Comparison of ENCODE assay signal across 21 cellular contexts in genomic region chr12:123997033-123997822, GRCh38. TPM values are rescaled to one million over a fixed set of nuclear protein-coding genes. Genes with fewer than 3 reads are reported as not detected.
DNase-seq lines count a peak whose midpoint lies in the region; ATAC-seq, FAIRE-seq and TF ChIP-seq lines count a peak whose summit lies in the region.
"Had no signal": no experiment of that assay in that cellular context is flagged by ENCODE, and none has a peak within 500 bp of the region (broad histone marks: within the 10 kb centered on the region; RNA-seq: fewer than 3 reads in every experiment).

No MANE protein-coding gene starts in this region.

- no peak overlapping the region for H3K4me3 ChIP-seq in HepG2 (replicated peaks in 1 of 3; ENCODE audit: insufficient read depth in 1 of 3, low read depth in 2 of 3, low read length in 3 of 3)
- no peak overlapping the region for H3K4me3 ChIP-seq in right lobe of liver

- BruUV-seq in HepG2 (replicated peaks; lab: Mats Ljungman, UMichigan), result no TSS peak

- H3K4me1 Mint-ChIP-seq in neural crest cell, result peaks cover 51% of the 10 kb centered on the region

- WGBS in HepG2 (ENCODE audit: low lambda C conversion rate), result 98% methylated on average over 6 of the region's 6 CpGs
- 84% methylated on average over 5 of the region's 6 CpGs for WGBS in right lobe of liver (ENCODE audit: insufficient coverage, low coverage, low lambda C conversion rate, missing lambda C conversion rate)

- no peak overlapping the region for H3K27ac ChIP-seq in HepG2 (ENCODE audit: extremely low read length, insufficient read depth, low read length)
- no peak overlapping the region for H3K27ac ChIP-seq in right lobe of liver
- H3K27ac ChIP-seq: parathyroid adenoma, RWPE1 had no signal

- peak overlapping the region; percentile 79 for H3K4me3 Mint-ChIP-seq in neural crest cell
- H3K4me3 Mint-ChIP-seq: activated CD4-positive, alpha-beta T cell treated with anti-CD3 and anti-CD28 coated beads, Interleukin-2, amount 10 ng/mL, durations not matched to agents 7 days and 5 days; activated naive CD4-positive, alpha-beta T cell treated with anti-CD3 and anti-CD28 coated beads, Interleukin-2, amount 10 ng/mL, durations not matched to agents 7 days and 5 days; activated T-helper 1 cell treated with anti-CD3 and anti-CD28 coated beads, Interleukin-12 subunit alpha, Interleukin-12 subunit beta, Interleukin-2, Interleukin-4 antibody, amounts not matched to agents 30 ng/mL and 10 ng/mL and 1 ng/mL, durations not matched to agents 14 hours and 24 hours and 36 hours; naive B cell had no signal

- no peaks in the 10 kb centered on the region for H3K27me3 Mint-ChIP-seq in neural crest cell (ENCODE audit: low read depth)
- H3K27me3 Mint-ChIP-seq: activated CD4-positive, alpha-beta T cell treated with anti-CD3 and anti-CD28 coated beads, Interleukin-2, amount 10 ng/mL, durations not matched to agents 7 days and 5 days; activated naive CD4-positive, alpha-beta T cell treated with anti-CD3 and anti-CD28 coated beads, Interleukin-2, amount 10 ng/mL, durations not matched to agents 7 days and 5 days; naive B cell had no signal

- TF ChIP-seq EP300 in HepG2 (IDR thresholded peaks at IDR 0.05; ENCODE audit: low read depth in 2 of 2, low read length in 2 of 2) (no peak), HepG2 (CRISPR knock-in tag; IDR thresholded peaks at IDR 0.05; ENCODE audit: borderline replicate concordance) (no peak)

- peak overlapping the region; percentile 83 for H3K27ac Mint-ChIP-seq in neural crest cell (ENCODE audit: unreplicated experiment)
- H3K27ac Mint-ChIP-seq: activated CD4-positive, alpha-beta T cell treated with anti-CD3 and anti-CD28 coated beads, Interleukin-2, amount 10 ng/mL, durations not matched to agents 7 days and 5 days; activated naive CD4-positive, alpha-beta T cell treated with anti-CD3 and anti-CD28 coated beads, Interleukin-2, amount 10 ng/mL, durations not matched to agents 7 days and 5 days; activated T-helper 1 cell treated with anti-CD3 and anti-CD28 coated beads, Interleukin-12 subunit alpha, Interleukin-12 subunit beta, Interleukin-2, Interleukin-4 antibody, amounts not matched to agents 30 ng/mL and 10 ng/mL and 1 ng/mL, durations not matched to agents 14 hours and 24 hours and 36 hours had no signal

- in situ Hi-C loops in HepG2 (cut with HindIII; ENCODE audit: extremely low pct_ligation_motif_present, low pct_unique_long_range_greater_than_20kb), result no loop called here

- H3K36me3 Mint-ChIP-seq in neural crest cell (ENCODE audit: low read depth), result peaks cover 7% of the 10 kb centered on the region
- H3K36me3 Mint-ChIP-seq: naive B cell had no signal

- POLR2A ChIA-PET in HepG2 (lab: Yijun Ruan, JAX), result no interaction called here

- intact Hi-C loops in HepG2 (cut with micrococcal nuclease; ENCODE audit: unreplicated experiment), result no loop called here
- intact Hi-C loops in right lobe of liver (cut with DNase I), result no loop called here

- H3K27me3 ChIP-seq in HepG2 (ENCODE audit: control insufficient read depth in 1 of 2, insufficient read depth in 2 of 2, low read length in 2 of 2), result no peaks in the 10 kb centered on the region
- H3K27me3 ChIP-seq in right lobe of liver, result no peaks in the 10 kb centered on the region
- H3K27me3 ChIP-seq: BE2C had no signal

- no peaks in the 10 kb centered on the region for H3K9me3 Mint-ChIP-seq in neural crest cell
- H3K9me3 Mint-ChIP-seq: activated CD4-positive, alpha-beta T cell treated with anti-CD3 and anti-CD28 coated beads, Interleukin-2, amount 10 ng/mL, durations not matched to agents 7 days and 5 days; activated naive CD4-positive, alpha-beta T cell treated with anti-CD3 and anti-CD28 coated beads, Interleukin-2, amount 10 ng/mL, durations not matched to agents 7 days and 5 days; activated T-helper 1 cell treated with anti-CD3 and anti-CD28 coated beads, Interleukin-12 subunit alpha, Interleukin-12 subunit beta, Interleukin-2, Interleukin-4 antibody, amounts not matched to agents 30 ng/mL and 10 ng/mL and 1 ng/mL, durations not matched to agents 14 hours and 24 hours and 36 hours; naive B cell had no signal

- no peak overlapping the region for H3K4me2 ChIP-seq in HepG2 (ENCODE audit: low read depth, low read length)
- H3K4me2 ChIP-seq: SK-N-SH had no signal

- no peak for FAIRE-seq in HepG2 (lab: Jason Lieb, UNC)
- FAIRE-seq: GM18507, keratinocyte had no signal

- H3K9ac ChIP-seq in HepG2 (ENCODE audit: insufficient read depth, low read depth, low read length), result no peak overlapping the region
- H3K9ac ChIP-seq: parathyroid adenoma, SK-N-SH had no signal

- no peak overlapping the region for H2AFZ ChIP-seq in HepG2 (ENCODE audit: low read length)
- H2AFZ ChIP-seq: parathyroid adenoma had no signal

- H3K9me3 ChIP-seq in HepG2 (ENCODE audit: low read length) (no peaks in the 10 kb centered on the region), right lobe of liver (no peaks in the 10 kb centered on the region)
- H3K9me3 ChIP-seq: BE2C, SK-N-SH had no signal

- no peak for TF ChIP-seq RAD21 in HepG2 (CRISPR knock-in tag; IDR thresholded peaks at IDR 0.05)

- H3K4me1 ChIP-seq in HepG2 (ENCODE audit: insufficient read depth, low read length), result peaks cover 14% of the 10 kb centered on the region; the same call in 1 of the 2 replicates
- no peaks in the 10 kb centered on the region for H3K4me1 ChIP-seq in right lobe of liver

- TF ChIP-seq POLR2A in HepG2 (IDR thresholded peaks at IDR 0.05; ENCODE audit: insufficient read depth in 1 of 2, low read depth in 2 of 2, low read length in 2 of 2) (no peak), right lobe of liver (IDR thresholded peaks at IDR 0.05) (no peak)

- H3K36me3 ChIP-seq in HepG2 (replicated peaks in 1 of 2; ENCODE audit: control insufficient read depth in 1 of 2, insufficient read depth in 2 of 2, low read length in 2 of 2) (peaks cover 20 to 78% of the 10 kb centered on the region in 2 experiments), right lobe of liver (peaks cover 0 to 9% (median 0%) of the 10 kb centered on the region in 4 donors)

- DNase-seq in HepG2 (ENCODE audit: low spot score) (no peak), right lobe of liver (no peak), globus pallidus (ENCODE audit: low spot score) (peak; percentile 74), neural crest cell (ENCODE audit: low read depth, low spot score) (no peak), SW480 (ENCODE audit: low spot score) (no peak), NCI-H524 treated with DMSO at 0.1 percent for 48 hours (lab: John Stamatoyannopoulos, UW) (no peak), RPMI8226 (no peak)
- DNase-seq: activated CD4-positive, alpha-beta T cell treated with anti-CD3 and anti-CD28 coated beads, Interleukin-2, amount 10 ng/mL, durations not matched to agents 7 days and 5 days; activated naive CD4-positive, alpha-beta T cell treated with anti-CD3 and anti-CD28 coated beads, Interleukin-2, amount 10 ng/mL, durations not matched to agents 7 days and 5 days; BE2C; COR-L47; GDM1; naive B cell; NCI-H187; SK-N-SH had no signal

- ATAC-seq in HepG2, result no peak
- no peak for ATAC-seq in right lobe of liver
- no peak for ATAC-seq in HG02870 (IDR thresholded peaks at IDR 0.05; ENCODE audit: unreplicated experiment)

- CTCF ChIA-PET in HepG2 (lab: Yijun Ruan, JAX; ENCODE audit: low intra/inter-chr PET ratio, low total read pairs), result no interaction called here

- peaks cover 35% of the 10 kb centered on the region for H3K79me2 ChIP-seq in HepG2 (ENCODE audit: insufficient read depth, low read length)

- TF ChIP-seq CTCF in HepG2 (CRISPR knock-in tag; IDR thresholded peaks at IDR 0.05) (no peak), right lobe of liver (IDR thresholded peaks at IDR 0.05) (no peak), neural crest cell (conservative IDR thresholded peaks at IDR 0.05) (no peak)

- H4K20me1 ChIP-seq in HepG2 (ENCODE audit: insufficient read depth, low read length), result peaks cover 7% of the 10 kb centered on the region; the same call in 1 of the 2 replicates

RNA-seq across cellular contexts. Expression of gene ZNF664, which starts 24.2 kb away (rescaled TPM):
- total RNA-seq in HepG2 (2016; rRNA removed; fragmentation: Illumina TruSeq; extraction: Trizol) (56.5 and 109 TPM in 2 replicates), right lobe of liver (10 to 100 TPM; 37.3 to 46.5 (median 43.2) TPM), neural crest cell (156 and 167 TPM in 2 replicates)
- 17.1 and 19.6 TPM in 2 replicates for total RNA-seq in HepG2 (2016; cell fraction: cytosol; rRNA removed; fragmentation: Illumina TruSeq; extraction: Trizol; ENCODE audit: low read depth)
- total RNA-seq in HepG2 (2016; cell fraction: insoluble cytoplasmic fraction; rRNA removed; fragmentation: Illumina TruSeq; extraction: Trizol), result 63.9 and 99.8 TPM in 2 replicates
- total RNA-seq in HepG2 (2016; cell fraction: membrane; rRNA removed; fragmentation: Illumina TruSeq; extraction: Trizol), result 84.3 and 86.0 TPM in 2 replicates
- total RNA-seq in HepG2 (2016; cell fraction: nucleus; rRNA removed; fragmentation: Illumina TruSeq; extraction: Trizol), result 64.5 and 64.7 TPM in 2 replicates
- 43.9 and 46.1 TPM in 2 replicates for polyA plus RNA-seq in HepG2 (2011; rRNA removed)
- 25.5 and 35.4 TPM in 2 replicates for polyA plus RNA-seq in HepG2 (2011; cell fraction: cytosol; rRNA removed)
- 44.8 and 58.7 TPM in 2 replicates for polyA plus RNA-seq in HepG2 (2011; cell fraction: nucleus; rRNA removed)
- 43.4 and 52.1 TPM in 2 replicates for polyA plus RNA-seq in HepG2 (2012)
- 20.6 and 23.0 TPM in 2 replicates for polyA plus RNA-seq in HepG2 (2016; cell fraction: cytosol; fragmentation: Illumina TruSeq; extraction: Trizol; ENCODE audit: low read depth)
- 101 and 102 TPM in 2 replicates for polyA plus RNA-seq in HepG2 (2016; cell fraction: insoluble cytoplasmic fraction; fragmentation: Illumina TruSeq; extraction: Trizol; ENCODE audit: low read depth)
- 67.1 and 72.2 TPM in 2 replicates for polyA plus RNA-seq in HepG2 (2016; cell fraction: membrane; fragmentation: Illumina TruSeq; extraction: Trizol; ENCODE audit: low read depth)
- 80.2 and 81.9 TPM in 2 replicates for polyA plus RNA-seq in HepG2 (2016; cell fraction: nucleus; fragmentation: Illumina TruSeq; extraction: Trizol; ENCODE audit: insufficient read depth, low read depth)
- polyA minus RNA-seq in HepG2 (2011; rRNA and poly(A)+ RNA removed; ENCODE audit: low replicate concordance), result 36.2 and 75.5 TPM in 2 replicates
- 24.4 and 29.4 TPM in 2 replicates for polyA minus RNA-seq in HepG2 (2011; cell fraction: cytosol; rRNA and poly(A)+ RNA removed)
- polyA minus RNA-seq in HepG2 (2011; cell fraction: nucleus; rRNA and poly(A)+ RNA removed), result 53.6 and 59.6 TPM in 2 replicates

RNA-seq across cellular contexts. Expression of gene CCDC92, which starts 24.6 kb away (rescaled TPM):
- total RNA-seq in HepG2 (2016; rRNA removed; fragmentation: Illumina TruSeq; extraction: Trizol) (4.6 and 5.4 TPM in 2 replicates), right lobe of liver (10 to 100 TPM; 12.5 to 17.5 (median 16.1) TPM), neural crest cell (33.5 and 36.5 TPM in 2 replicates)
- total RNA-seq in HepG2 (2016; cell fraction: cytosol; rRNA removed; fragmentation: Illumina TruSeq; extraction: Trizol; ENCODE audit: low read depth), result 6.8 and 8.3 TPM in 2 replicates
- 3.3 and 3.9 TPM in 2 replicates for total RNA-seq in HepG2 (2016; cell fraction: insoluble cytoplasmic fraction; rRNA removed; fragmentation: Illumina TruSeq; extraction: Trizol)
- total RNA-seq in HepG2 (2016; cell fraction: membrane; rRNA removed; fragmentation: Illumina TruSeq; extraction: Trizol), result 15.8 and 17.8 TPM in 2 replicates
- total RNA-seq in HepG2 (2016; cell fraction: nucleus; rRNA removed; fragmentation: Illumina TruSeq; extraction: Trizol), result 5.2 and 5.7 TPM in 2 replicates
- 14.7 and 17.0 TPM in 2 replicates for polyA plus RNA-seq in HepG2 (2011; rRNA removed)
- polyA plus RNA-seq in HepG2 (2011; cell fraction: cytosol; rRNA removed), result 12.2 and 12.3 TPM in 2 replicates
- 19.1 and 22.3 TPM in 2 replicates for polyA plus RNA-seq in HepG2 (2011; cell fraction: nucleus; rRNA removed)
- polyA plus RNA-seq in HepG2 (2012), result 19.7 and 20.6 TPM in 2 replicates
- polyA plus RNA-seq in HepG2 (2016; cell fraction: cytosol; fragmentation: Illumina TruSeq; extraction: Trizol; ENCODE audit: low read depth), result 46.0 and 49.0 TPM in 2 replicates
- 12.2 and 19.6 TPM in 2 replicates for polyA plus RNA-seq in HepG2 (2016; cell fraction: insoluble cytoplasmic fraction; fragmentation: Illumina TruSeq; extraction: Trizol; ENCODE audit: low read depth)
- 66.4 and 70.7 TPM in 2 replicates for polyA plus RNA-seq in HepG2 (2016; cell fraction: membrane; fragmentation: Illumina TruSeq; extraction: Trizol; ENCODE audit: low read depth)
- polyA plus RNA-seq in HepG2 (2016; cell fraction: nucleus; fragmentation: Illumina TruSeq; extraction: Trizol; ENCODE audit: insufficient read depth, low read depth), result 21.7 and 23.0 TPM in 2 replicates
- 4.1 and 12.5 TPM in 2 replicates for polyA minus RNA-seq in HepG2 (2011; rRNA and poly(A)+ RNA removed; ENCODE audit: low replicate concordance)
- 4.6 and 5.2 TPM in 2 replicates for polyA minus RNA-seq in HepG2 (2011; cell fraction: cytosol; rRNA and poly(A)+ RNA removed)
- polyA minus RNA-seq in HepG2 (2011; cell fraction: nucleus; rRNA and poly(A)+ RNA removed), result 14.3 and 19.6 TPM in 2 replicates
